In the genomic region with DNA sequence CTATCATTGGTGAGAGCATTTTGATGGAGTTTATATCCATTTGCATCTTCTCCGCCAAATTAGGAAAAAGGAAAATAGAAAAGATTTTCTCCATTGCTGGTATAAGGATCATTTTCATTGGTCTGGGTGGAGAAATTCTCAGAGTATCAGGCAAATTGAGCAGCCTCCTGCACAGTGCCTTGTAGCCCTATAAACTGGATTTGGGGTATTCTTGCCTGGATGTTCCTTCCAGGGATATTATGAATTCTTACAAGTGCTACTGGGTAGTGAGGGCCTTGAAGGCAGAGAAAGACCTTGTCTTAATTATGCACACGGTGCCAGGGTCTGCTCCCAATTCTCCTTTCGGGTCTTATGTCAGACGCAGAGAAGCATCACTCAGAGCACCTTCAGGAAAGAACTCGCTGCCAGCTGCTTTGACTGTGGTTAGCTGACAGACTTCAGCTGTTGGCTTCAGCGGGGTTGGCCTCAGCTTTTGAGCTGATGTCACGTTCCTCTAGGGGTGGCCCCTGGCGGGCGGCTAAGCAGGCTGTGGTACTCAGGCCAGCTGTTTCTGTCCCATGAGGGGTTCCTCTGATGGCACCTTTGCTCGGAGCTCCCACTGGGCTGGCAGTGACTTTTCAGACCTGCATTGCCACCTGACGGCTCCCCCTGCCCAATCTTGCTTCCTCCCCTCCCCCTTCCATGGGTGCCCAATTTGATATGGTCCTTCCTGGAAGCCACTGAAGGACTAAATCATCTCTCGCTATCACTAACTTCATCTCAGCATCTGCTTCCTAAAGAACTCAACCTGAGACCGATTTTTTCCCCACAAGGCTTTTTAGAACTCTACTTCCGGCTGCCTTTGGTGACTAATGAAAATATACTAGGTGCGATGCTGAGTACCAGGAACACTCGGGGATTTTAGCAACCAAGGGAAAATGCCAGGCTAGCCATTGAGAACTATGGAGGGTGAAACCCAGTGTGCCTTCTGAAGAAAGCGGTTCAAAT, we compare ENCODE assay signal across 8 cellular contexts.
A peak's percentile ranks its signal among the peaks of the same experiment; 100 is the strongest.
DNase-seq lines count a peak whose midpoint lies in the region; ATAC-seq and TF ChIP-seq lines count a peak whose summit lies in the region.

No MANE protein-coding gene starts in this region.

- intact Hi-C loops in upper lobe of right lung (cut with DNase I) = no loop called here

- ATAC-seq in GM18861 (IDR thresholded peaks at IDR 0.05; ENCODE audit: unreplicated experiment) = peak; percentile 91
- peak; percentile 84 for ATAC-seq in HG02840 (IDR thresholded peaks at IDR 0.05; ENCODE audit: low FRiP score, unreplicated experiment)
- ATAC-seq in stimulated activated memory B cell treated with anti-CD40 and anti-IgM and Interleukin-4, amounts not matched to agents 10 μg/mL and 1 μg/mL and 100 μg/mL, for 72 hours = peak; percentile 95
- no peak for ATAC-seq in upper lobe of right lung

- H3K9me3 ChIP-seq in SJCRH30 (replicated peaks) (no peaks in the 10 kb centered on the region), upper lobe of right lung (no peaks in the 10 kb centered on the region)

- H3K4me1 Mint-ChIP-seq in brain = peaks cover 44% of the 10 kb centered on the region
- peaks cover 6% of the 10 kb centered on the region for H3K4me1 Mint-ChIP-seq in stimulated activated memory B cell treated with anti-CD40 and anti-IgM and Interleukin-4, amounts not matched to agents 10 μg/mL and 1 μg/mL and 100 μg/mL, for 72 hours

- H3K27ac ChIP-seq in SJCRH30 (peak overlapping the region; percentile 88), upper lobe of right lung (no peak overlapping the region)

- no peaks in the 10 kb centered on the region for H3K36me3 ChIP-seq in SJCRH30
- no peaks in the 10 kb centered on the region for H3K36me3 ChIP-seq in upper lobe of right lung

- H3K27me3 ChIP-seq in SJCRH30 (no peaks in the 10 kb centered on the region), upper lobe of right lung (no peaks in the 10 kb centered on the region)

- peak overlapping the region; percentile 51; the same call in 1 of the 2 replicates for H3K4me3 ChIP-seq in SJCRH30
- no peak overlapping the region for H3K4me3 ChIP-seq in upper lobe of right lung

- peak overlapping the region in 3 of 5 experiments; percentile 83 to 87 (median 85) for H3K27ac Mint-ChIP-seq in brain
- H3K27ac Mint-ChIP-seq in stimulated activated memory B cell treated with anti-CD40 and anti-IgM and Interleukin-4, amounts not matched to agents 10 μg/mL and 1 μg/mL and 100 μg/mL, for 72 hours = peak overlapping the region; percentile 55

- H3K9me3 Mint-ChIP-seq in brain = no peaks in the 10 kb centered on the region
- no peaks in the 10 kb centered on the region for H3K9me3 Mint-ChIP-seq in stimulated activated memory B cell treated with anti-CD40 and anti-IgM and Interleukin-4, amounts not matched to agents 10 μg/mL and 1 μg/mL and 100 μg/mL, for 72 hours

- no peak overlapping the region for H3K4me3 Mint-ChIP-seq in brain
- peak overlapping the region; percentile 15 for H3K4me3 Mint-ChIP-seq in stimulated activated memory B cell treated with anti-CD40 and anti-IgM and Interleukin-4, amounts not matched to agents 10 μg/mL and 1 μg/mL and 100 μg/mL, for 72 hours

- no peaks in the 10 kb centered on the region for H3K36me3 Mint-ChIP-seq in brain
- H3K36me3 Mint-ChIP-seq in stimulated activated memory B cell treated with anti-CD40 and anti-IgM and Interleukin-4, amounts not matched to agents 10 μg/mL and 1 μg/mL and 100 μg/mL, for 72 hours = no peaks in the 10 kb centered on the region

- TF ChIP-seq CTCF in brain (conservative IDR thresholded peaks at IDR 0.05) = no peak
- TF ChIP-seq CTCF in upper lobe of right lung (IDR thresholded peaks at IDR 0.05) = no peak

- no peaks in the 10 kb centered on the region for H3K27me3 Mint-ChIP-seq in brain
- peaks cover 27% of the 10 kb centered on the region for H3K27me3 Mint-ChIP-seq in stimulated activated memory B cell treated with anti-CD40 and anti-IgM and Interleukin-4, amounts not matched to agents 10 μg/mL and 1 μg/mL and 100 μg/mL, for 72 hours

- H3K4me1 ChIP-seq in SJCRH30 (peaks cover 23% of the 10 kb centered on the region), upper lobe of right lung (no peaks in the 10 kb centered on the region)

- DNase-seq in SJCRH30 (peak; percentile 90), SHP77 treated with DMSO at 0.1 percent for 48 hours (lab: John Stamatoyannopoulos, UW) (no peak), islet precursor cell (no peak), upper lobe of right lung (no peak)

Comparison
In these comparisons a context has a peak if more than half of its experiments do, and no peak if none do; other contexts are left out.
1. DNase-seq: peak in SJCRH30 (2 of 2); none in SHP77 treated with DMSO at 0.1 percent for 48 hours (single experiment), islet precursor cell (single experiment) and upper lobe of right lung (single experiment).